Comparison of ENCODE assay signal across 14 cellular contexts in the genomic region with DNA sequence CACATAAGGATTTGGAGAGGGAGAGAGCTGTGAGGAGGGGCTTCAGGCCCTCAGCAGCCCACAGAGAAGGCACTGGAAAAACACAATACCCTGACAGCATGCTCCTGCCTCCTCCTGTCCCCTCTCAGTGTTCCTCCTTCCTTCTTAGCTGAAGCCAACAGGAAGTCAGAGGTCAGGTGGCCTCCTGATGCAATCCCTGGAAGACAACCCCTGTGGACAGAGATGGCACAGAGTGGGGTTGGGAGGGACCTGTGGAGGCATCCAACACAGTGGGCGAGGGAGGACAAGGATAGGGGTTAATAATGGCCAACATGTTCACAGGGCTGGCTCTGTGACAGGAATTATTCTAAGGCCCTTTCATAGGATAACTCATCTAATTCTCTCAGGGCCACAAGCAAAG. TPM values are rescaled to one million over a fixed set of nuclear protein-coding genes. Genes with fewer than 3 reads are reported as not detected.
DNase-seq lines count a peak whose midpoint lies in the region; ATAC-seq and TF ChIP-seq lines count a peak whose summit lies in the region.
"Had no signal": no experiment of that assay in that cellular context is flagged by ENCODE, and none has a peak within 500 bp of the region (broad histone marks: within the 10 kb centered on the region; RNA-seq: fewer than 3 reads in every experiment).

No MANE protein-coding gene starts in this region.

- peaks cover 16% of the 10 kb centered on the region for H3K4me1 Mint-ChIP-seq in activated CD8-positive, alpha-beta T cell treated with anti-CD3 and anti-CD28 coated beads for 36 hours (ENCODE audit: low read depth)
- H3K4me1 Mint-ChIP-seq in activated T-helper 17 cell treated with anti-CD3 and anti-CD28 coated beads, Interleukin-2, amount 50 U/mL, for 72 hours, result peaks cover 15% of the 10 kb centered on the region
- H3K4me1 Mint-ChIP-seq: activated B cell treated with CpG ODN at 0.5 μM for 24 hours had no signal

- H3K4me3 Mint-ChIP-seq in activated CD8-positive, alpha-beta T cell treated with anti-CD3 and anti-CD28 coated beads for 36 hours, result no peak overlapping the region
- no peak overlapping the region for H3K4me3 Mint-ChIP-seq in activated T-helper 17 cell treated with anti-CD3 and anti-CD28 coated beads, Interleukin-2, amount 50 U/mL, for 72 hours
- H3K4me3 Mint-ChIP-seq: activated B cell treated with CpG ODN at 0.5 μM for 24 hours had no signal

- CTCF ChIA-PET in HEK293 (lab: Yijun Ruan, JAX), result interaction anchor here (2.2 to 2.5 kb wide), 2 partner anchors 8 to 36 kb away, joined by 7 to 8 read pairs; no protein-coding TSS in a partner anchor
- CTCF ChIA-PET in activated CD8-positive, alpha-beta T cell treated with anti-CD3 and anti-CD28 coated beads for 36 hours (lab: Charles Lee), result interaction anchor here (2.7 kb wide), 1 partner anchor 8 kb away, joined by 15 read pairs; no protein-coding TSS in a partner anchor

- no peak for DNase-seq in activated CD8-positive, alpha-beta T cell treated with anti-CD3 and anti-CD28 coated beads for 36 hours
- no peak for DNase-seq in left lobe of liver (ENCODE audit: low spot score)
- DNase-seq: activated B cell treated with CpG ODN at 0.5 μM for 24 hours, NCI-H1092, NCI-H345, nucleus accumbens had no signal

- no peak overlapping the region for H3K27ac ChIP-seq in HEK293 (ENCODE audit: extremely low read depth, low read depth, low read length)
- H3K27ac ChIP-seq: breast epithelium, HL-60, tibial artery had no signal

- POLR2A ChIA-PET in HEK293 (lab: Yijun Ruan, JAX), result no interaction called here
- POLR2A ChIA-PET in activated CD8-positive, alpha-beta T cell treated with anti-CD3 and anti-CD28 coated beads for 36 hours (lab: Charles Lee), result no interaction called here

- H3K9me3 ChIP-seq in ES-I3 (ENCODE audit: control insufficient read depth, insufficient read depth, low read length), result no peaks in the 10 kb centered on the region
- no peaks in the 10 kb centered on the region for H3K9me3 ChIP-seq in HEK293 (ENCODE audit: control insufficient read depth, insufficient read depth, low read depth, low read length)
- H3K9me3 ChIP-seq: breast epithelium, tibial artery had no signal

- peak overlapping the region; percentile 48 for H3K27ac Mint-ChIP-seq in activated CD8-positive, alpha-beta T cell treated with anti-CD3 and anti-CD28 coated beads for 36 hours
- no peak overlapping the region for H3K27ac Mint-ChIP-seq in activated T-helper 17 cell treated with anti-CD3 and anti-CD28 coated beads, Interleukin-2, amount 50 U/mL, for 72 hours
- H3K27ac Mint-ChIP-seq: activated B cell treated with CpG ODN at 0.5 μM for 24 hours had no signal

- H3K4me1 ChIP-seq in ES-I3 (ENCODE audit: insufficient read depth, low read length) (peaks cover 11% of the 10 kb centered on the region), HEK293 (ENCODE audit: control insufficient read depth, insufficient read depth, low read length) (peaks cover 2% of the 10 kb centered on the region; the same call in 1 of the 2 replicates)
- H3K4me1 ChIP-seq: breast epithelium, tibial artery had no signal

- no peak overlapping the region for H3K4me3 ChIP-seq in HEK293 (ENCODE audit: low read depth, low read length)
- H3K4me3 ChIP-seq: breast epithelium, tibial artery had no signal

- no peaks in the 10 kb centered on the region for H3K27me3 Mint-ChIP-seq in activated CD8-positive, alpha-beta T cell treated with anti-CD3 and anti-CD28 coated beads for 36 hours
- H3K27me3 Mint-ChIP-seq in activated T-helper 17 cell treated with anti-CD3 and anti-CD28 coated beads, Interleukin-2, amount 50 U/mL, for 72 hours, result no peaks in the 10 kb centered on the region

- peak overlapping the region; percentile 21; the same call in 1 of the 2 replicates for H3K9ac ChIP-seq in ES-I3 (ENCODE audit: low read depth, low read length)

- no peaks in the 10 kb centered on the region for H3K36me3 Mint-ChIP-seq in activated CD8-positive, alpha-beta T cell treated with anti-CD3 and anti-CD28 coated beads for 36 hours (ENCODE audit: low read depth)
- H3K36me3 Mint-ChIP-seq in activated T-helper 17 cell treated with anti-CD3 and anti-CD28 coated beads, Interleukin-2, amount 50 U/mL, for 72 hours (ENCODE audit: low read depth), result no peaks in the 10 kb centered on the region

- TF ChIP-seq CTCF in HEK293 (tag by site-specific recombination; IDR thresholded peaks at IDR 0.05), result no peak
- TF ChIP-seq CTCF in activated CD8-positive, alpha-beta T cell treated with anti-CD3 and anti-CD28 coated beads for 36 hours (IDR thresholded peaks at IDR 0.05), result no peak

- peak; percentile 20 for ATAC-seq in activated CD8-positive, alpha-beta T cell treated with anti-CD3 and anti-CD28 coated beads for 36 hours
- peak; percentile 48 for ATAC-seq in left lobe of liver
- no peak for ATAC-seq in activated T-helper 17 cell treated with anti-CD3 and anti-CD28 coated beads, Interleukin-2, amount 50 U/mL, for 72 hours (replicated peaks)
- ATAC-seq in HG03025 (IDR thresholded peaks at IDR 0.05; ENCODE audit: low FRiP score, unreplicated experiment), result no peak
- no peak for ATAC-seq in HG03520 (IDR thresholded peaks at IDR 0.05; ENCODE audit: unreplicated experiment)

- intact Hi-C loops in activated CD8-positive, alpha-beta T cell treated with anti-CD3 and anti-CD28 coated beads for 36 hours (cut with micrococcal nuclease), result no loop called here

- H3K36me3 ChIP-seq in ES-I3 (ENCODE audit: insufficient read depth, low read length) (no peaks in the 10 kb centered on the region), HEK293 (ENCODE audit: control insufficient read depth in 2 of 2, insufficient read depth in 1 of 2, low read length in 2 of 2) (no peaks in the 10 kb centered on the region)
- H3K36me3 ChIP-seq: breast epithelium, tibial artery had no signal

- H3K9me3 Mint-ChIP-seq in activated CD8-positive, alpha-beta T cell treated with anti-CD3 and anti-CD28 coated beads for 36 hours, result peaks cover 1% of the 10 kb centered on the region
- H3K9me3 Mint-ChIP-seq in activated T-helper 17 cell treated with anti-CD3 and anti-CD28 coated beads, Interleukin-2, amount 50 U/mL, for 72 hours, result no peaks in the 10 kb centered on the region
- H3K9me3 Mint-ChIP-seq: activated B cell treated with CpG ODN at 0.5 μM for 24 hours had no signal

TF ChIP-seq in HEK293, 187 proteins besides CTCF, POLR2A, EP300 and RAD21:
- TF ChIP-seq, protein P1, sequence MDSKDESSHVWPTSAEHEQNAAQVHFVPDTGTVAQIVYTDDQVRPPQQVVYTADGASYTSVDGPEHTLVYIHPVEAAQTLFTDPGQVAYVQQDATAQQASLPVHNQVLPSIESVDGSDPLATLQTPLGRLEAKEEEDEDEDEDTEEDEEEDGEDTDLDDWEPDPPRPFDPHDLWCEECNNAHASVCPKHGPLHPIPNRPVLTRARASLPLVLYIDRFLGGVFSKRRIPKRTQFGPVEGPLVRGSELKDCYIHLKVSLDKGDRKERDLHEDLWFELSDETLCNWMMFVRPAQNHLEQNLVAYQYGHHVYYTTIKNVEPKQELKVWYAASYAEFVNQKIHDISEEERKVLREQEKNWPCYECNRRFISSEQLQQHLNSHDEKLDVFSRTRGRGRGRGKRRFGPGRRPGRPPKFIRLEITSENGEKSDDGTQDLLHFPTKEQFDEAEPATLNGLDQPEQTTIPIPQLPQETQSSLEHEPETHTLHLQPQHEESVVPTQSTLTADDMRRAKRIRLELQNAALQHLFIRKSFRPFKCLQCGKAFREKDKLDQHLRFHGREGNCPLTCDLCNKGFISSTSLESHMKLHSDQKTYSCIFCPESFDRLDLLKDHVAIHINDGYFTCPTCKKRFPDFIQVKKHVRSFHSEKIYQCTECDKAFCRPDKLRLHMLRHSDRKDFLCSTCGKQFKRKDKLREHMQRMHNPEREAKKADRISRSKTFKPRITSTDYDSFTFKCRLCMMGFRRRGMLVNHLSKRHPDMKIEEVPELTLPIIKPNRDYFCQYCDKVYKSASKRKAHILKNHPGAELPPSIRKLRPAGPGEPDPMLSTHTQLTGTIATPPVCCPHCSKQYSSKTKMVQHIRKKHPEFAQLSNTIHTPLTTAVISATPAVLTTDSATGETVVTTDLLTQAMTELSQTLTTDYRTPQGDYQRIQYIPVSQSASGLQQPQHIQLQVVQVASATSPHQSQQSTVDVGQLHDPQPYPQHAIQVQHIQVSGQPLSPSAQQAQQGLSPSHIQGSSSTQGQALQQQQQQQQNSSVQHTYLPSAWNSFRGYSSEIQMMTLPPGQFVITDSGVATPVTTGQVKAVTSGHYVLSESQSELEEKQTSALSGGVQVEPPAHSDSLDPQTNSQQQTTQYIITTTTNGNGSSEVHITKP (tag by site-specific recombination; IDR thresholded peaks at IDR 0.05), result peak; percentile 54
- TF ChIP-seq, protein P2, sequence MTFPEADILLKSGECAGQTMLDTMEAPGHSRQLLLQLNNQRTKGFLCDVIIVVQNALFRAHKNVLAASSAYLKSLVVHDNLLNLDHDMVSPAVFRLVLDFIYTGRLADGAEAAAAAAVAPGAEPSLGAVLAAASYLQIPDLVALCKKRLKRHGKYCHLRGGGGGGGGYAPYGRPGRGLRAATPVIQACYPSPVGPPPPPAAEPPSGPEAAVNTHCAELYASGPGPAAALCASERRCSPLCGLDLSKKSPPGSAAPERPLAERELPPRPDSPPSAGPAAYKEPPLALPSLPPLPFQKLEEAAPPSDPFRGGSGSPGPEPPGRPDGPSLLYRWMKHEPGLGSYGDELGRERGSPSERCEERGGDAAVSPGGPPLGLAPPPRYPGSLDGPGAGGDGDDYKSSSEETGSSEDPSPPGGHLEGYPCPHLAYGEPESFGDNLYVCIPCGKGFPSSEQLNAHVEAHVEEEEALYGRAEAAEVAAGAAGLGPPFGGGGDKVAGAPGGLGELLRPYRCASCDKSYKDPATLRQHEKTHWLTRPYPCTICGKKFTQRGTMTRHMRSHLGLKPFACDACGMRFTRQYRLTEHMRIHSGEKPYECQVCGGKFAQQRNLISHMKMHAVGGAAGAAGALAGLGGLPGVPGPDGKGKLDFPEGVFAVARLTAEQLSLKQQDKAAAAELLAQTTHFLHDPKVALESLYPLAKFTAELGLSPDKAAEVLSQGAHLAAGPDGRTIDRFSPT (tag by site-specific recombination; IDR thresholded peaks at IDR 0.05), result no peak
- peak; percentile 65 for TF ChIP-seq ZIC2 (tag by site-specific recombination; IDR thresholded peaks at IDR 0.05)

RNA-seq across cellular contexts. Expression of a gene that starts 15.4 kb away (rescaled TPM):
- total RNA-seq in activated CD8-positive, alpha-beta T cell treated with anti-CD3 and anti-CD28 coated beads for 36 hours, result 10 to 100 TPM; 43.0 to 44.5 TPM
- total RNA-seq in left lobe of liver, result 1.2 TPM
- 10 to 100 TPM; 58.5 to 58.8 TPM for total RNA-seq in activated T-helper 17 cell treated with anti-CD3 and anti-CD28 coated beads, Interleukin-2, amount 50 U/mL, for 72 hours

RNA-seq across cellular contexts. Expression of a gene that starts 29.4 kb away (rescaled TPM):
- total RNA-seq in activated CD8-positive, alpha-beta T cell treated with anti-CD3 and anti-CD28 coated beads for 36 hours, result 1 to 10 TPM in 1 of 2 experiments, under 1 TPM in 1; 0.63 to 1.2 TPM
- 0.28 TPM for total RNA-seq in left lobe of liver
- total RNA-seq in activated T-helper 17 cell treated with anti-CD3 and anti-CD28 coated beads, Interleukin-2, amount 50 U/mL, for 72 hours, result 10 to 100 TPM in 1 of 2 donors, 1 to 10 TPM in 1; 1.8 to 68.2 TPM
- total RNA-seq: activated B cell treated with CpG ODN at 0.5 μM for 24 hours had no signal

RNA-seq across cellular contexts. Expression of a gene that starts 34.2 kb away (rescaled TPM):
- total RNA-seq in activated CD8-positive, alpha-beta T cell treated with anti-CD3 and anti-CD28 coated beads for 36 hours, result 1 to 10 TPM in 1 of 2 experiments, under 1 TPM in 1; 0.86 to 4.1 TPM
- total RNA-seq in left lobe of liver, result 20.4 TPM
- 1 to 10 TPM; 2.1 to 3.0 TPM for total RNA-seq in activated T-helper 17 cell treated with anti-CD3 and anti-CD28 coated beads, Interleukin-2, amount 50 U/mL, for 72 hours

Comparison
In these comparisons a context has a peak if more than half of its experiments do, and no peak if none do; other contexts are left out.
1. ATAC-seq: peak in activated CD8-positive, alpha-beta T cell treated with anti-CD3 and anti-CD28 coated beads for 36 hours (single experiment) and left lobe of liver (single experiment); none in activated T-helper 17 cell treated with anti-CD3 and anti-CD28 coated beads, Interleukin-2, amount 50 U/mL, for 72 hours (single experiment), HG03025 (single experiment) and HG03520 (single experiment).
2. RNA of a gene that starts 15.4 kb away (total RNA-seq): 58.5 to 58.8 TPM in activated T-helper 17 cell treated with anti-CD3 and anti-CD28 coated beads, Interleukin-2, amount 50 U/mL, for 72 hours and 43.0 to 44.5 TPM in activated CD8-positive, alpha-beta T cell treated with anti-CD3 and anti-CD28 coated beads for 36 hours; 1.2 TPM in left lobe of liver (single experiment); every median in the first group is over 10 times any median in the second.